15 cellular contexts compared by ENCODE assay signal in genomic region chr13:77310579-77311279, GRCh38. TPM values are rescaled to one million over a fixed set of nuclear protein-coding genes. Genes with fewer than 3 reads are reported as not detected.
DNase-seq lines count a peak whose midpoint lies in the region; ATAC-seq, FAIRE-seq and TF ChIP-seq lines count a peak whose summit lies in the region.
"Had no signal": no experiment of that assay in that cellular context is flagged by ENCODE, and none has a peak within 500 bp of the region (broad histone marks: within the 10 kb centered on the region; RNA-seq: fewer than 3 reads in every experiment).

No MANE protein-coding gene starts in this region.

- FAIRE-seq in GM18507 (lab: Jason Lieb, UNC): peak; percentile 12
- FAIRE-seq: frontal cortex had no signal

- peak overlapping the region; percentile 18 to 35 for H3K27ac Mint-ChIP-seq in effector memory CD8-positive, alpha-beta T cell
- H3K27ac Mint-ChIP-seq: activated naive CD4-positive, alpha-beta T cell treated with anti-CD3 and anti-CD28 coated beads, Interleukin-2, amount 10 ng/mL, durations not matched to agents 7 days and 5 days had no signal

- no CpG with 5 or more reads among the region's 3 CpGs for WGBS in neuronal stem cell (ENCODE audit: extremely low coverage in 2 of 2, insufficient read length in 2 of 2, insufficient replicate concordance in 1 of 2), 2 donors
- WGBS in upper lobe of left lung, 2 donors: 73 to 76% methylated on average over 3 of the region's 3 CpGs

- H2BK15ac ChIP-seq in neuronal stem cell (ENCODE audit: low read length): no peak overlapping the region

- H3K18ac ChIP-seq in neuronal stem cell (ENCODE audit: low read length): no peak overlapping the region

- H3K27ac ChIP-seq in gastrocnemius medialis (peak overlapping the region in 3 of 4 donors; percentile 5 to 21 (median 12)), neuronal stem cell (replicated peaks; ENCODE audit: low read length) (no peak overlapping the region), upper lobe of left lung (no peak overlapping the region)
- H3K27ac ChIP-seq: pancreas had no signal

- no peaks in the 10 kb centered on the region for H3K9me3 Mint-ChIP-seq in effector memory CD8-positive, alpha-beta T cell
- H3K9me3 Mint-ChIP-seq: activated naive CD4-positive, alpha-beta T cell treated with anti-CD3 and anti-CD28 coated beads, Interleukin-2, amount 10 ng/mL, durations not matched to agents 7 days and 5 days had no signal

- H3F3A ChIP-seq in Loucy (ENCODE audit: low read depth): no peaks in the 10 kb centered on the region

- H3K9me3 ChIP-seq in Loucy (ENCODE audit: insufficient read depth, low read depth, low read length): no peaks in the 10 kb centered on the region
- no peaks in the 10 kb centered on the region for H3K9me3 ChIP-seq in gastrocnemius medialis
- H3K9me3 ChIP-seq in neuronal stem cell (replicated peaks in 1 of 2; ENCODE audit: control insufficient read depth in 2 of 2, insufficient read depth in 1 of 2, low read depth in 1 of 2, low read length in 2 of 2): no peaks in the 10 kb centered on the region
- H3K9me3 ChIP-seq in upper lobe of left lung: no peaks in the 10 kb centered on the region
- H3K9me3 ChIP-seq: pancreas had no signal

- no peaks in the 10 kb centered on the region for H3K36me3 ChIP-seq in Loucy (ENCODE audit: insufficient read depth, low read length)
- no peaks in the 10 kb centered on the region for H3K36me3 ChIP-seq in gastrocnemius medialis
- no peaks in the 10 kb centered on the region for H3K36me3 ChIP-seq in neuronal stem cell (replicated peaks in 1 of 2; ENCODE audit: control insufficient read depth in 2 of 2, insufficient read depth in 2 of 2, low read length in 2 of 2)
- no peaks in the 10 kb centered on the region for H3K36me3 ChIP-seq in upper lobe of left lung
- H3K36me3 ChIP-seq: pancreas had no signal

- no peaks in the 10 kb centered on the region for H3K79me1 ChIP-seq in neuronal stem cell (ENCODE audit: low read depth, low read length)

- peaks cover 97% of the 10 kb centered on the region for H3K79me2 ChIP-seq in Loucy (ENCODE audit: insufficient read depth, low read length)

- no peak overlapping the region for H2AK5ac ChIP-seq in neuronal stem cell (ENCODE audit: low read depth, low read length)

- no peak overlapping the region for H3K9ac ChIP-seq in Loucy (ENCODE audit: low read depth, low read length, poor library complexity, severe bottlenecking)
- H3K9ac ChIP-seq in neuronal stem cell (ENCODE audit: low read depth, low read length, poor library complexity): no peak overlapping the region

- no peak overlapping the region for H4K91ac ChIP-seq in neuronal stem cell (ENCODE audit: low read depth, low read length, poor library complexity)

- peak overlapping the region in 1 of 2 donors; percentile 30 for H3K4me3 Mint-ChIP-seq in effector memory CD8-positive, alpha-beta T cell
- H3K4me3 Mint-ChIP-seq: activated naive CD4-positive, alpha-beta T cell treated with anti-CD3 and anti-CD28 coated beads, Interleukin-2, amount 10 ng/mL, durations not matched to agents 7 days and 5 days had no signal

- TF ChIP-seq POLR2A in gastrocnemius medialis (IDR thresholded peaks at IDR 0.05) (no peak), upper lobe of left lung (IDR thresholded peaks at IDR 0.05) (no peak)

- no peak for TF ChIP-seq EP300 in upper lobe of left lung (IDR thresholded peaks at IDR 0.05)

- H3K4me2 ChIP-seq in Loucy (ENCODE audit: low read depth, low read length, poor library complexity, severe bottlenecking) (peak overlapping the region; percentile 5), neuronal stem cell (ENCODE audit: insufficient read depth, low read length, poor library complexity, severe bottlenecking) (no peak overlapping the region)

- TF ChIP-seq CTCF in Loucy (conservative IDR thresholded peaks at IDR 0.05; ENCODE audit: low read length) (no peak), gastrocnemius medialis (IDR thresholded peaks at IDR 0.05 in 4 of 5, conservative IDR thresholded peaks at IDR 0.05 in 1 of 5) (no peak), upper lobe of left lung (IDR thresholded peaks at IDR 0.05) (no peak)

- in situ Hi-C loops in gastrocnemius medialis (cut with MboI; ENCODE audit: low sequenced_read_pairs in 4 of 4): loop anchor here in 1 of 4 donors (25.0 kb wide), 1 partner anchor 177 kb away; no protein-coding TSS in a partner anchor

- H2BK5ac ChIP-seq in neuronal stem cell (ENCODE audit: low read length): no peak overlapping the region

- H3K27me3 Mint-ChIP-seq in effector memory CD8-positive, alpha-beta T cell: no peaks in the 10 kb centered on the region
- H3K27me3 Mint-ChIP-seq: activated naive CD4-positive, alpha-beta T cell treated with anti-CD3 and anti-CD28 coated beads, Interleukin-2, amount 10 ng/mL, durations not matched to agents 7 days and 5 days had no signal

- ATAC-seq in effector memory CD8-positive, alpha-beta T cell (replicated peaks): no peak
- ATAC-seq in gastrocnemius medialis (no peak), upper lobe of left lung (ENCODE audit: low FRiP score in 2 of 2) (no peak)
- ATAC-seq: HCT116, left colon had no signal

- H3K9me2 ChIP-seq in Loucy (replicated peaks; ENCODE audit: low read depth, low read length): no peaks in the 10 kb centered on the region

- DNase-seq in GM18507 (ENCODE audit: extremely low spot score, insufficient read length, low read depth): no peak
- no peak for DNase-seq in effector memory CD8-positive, alpha-beta T cell
- DNase-seq in gastrocnemius medialis: no peak
- DNase-seq in central memory CD4-positive, alpha-beta T cell: no peak
- no peak for DNase-seq in neuronal stem cell (ENCODE audit: low spot score)
- DNase-seq in upper lobe of left lung: no peak
- DNase-seq: activated naive CD4-positive, alpha-beta T cell treated with anti-CD3 and anti-CD28 coated beads, Interleukin-2, amount 10 ng/mL, durations not matched to agents 7 days and 5 days; Calu3; cortex of kidney; left colon; pancreas; stimulated activated naive CD4-positive, alpha-beta T cell had no signal

- no peak overlapping the region for H2BK12ac ChIP-seq in neuronal stem cell (ENCODE audit: low read length)

- no peaks in the 10 kb centered on the region for H3K36me3 Mint-ChIP-seq in effector memory CD8-positive, alpha-beta T cell (ENCODE audit: insufficient read depth)

- peaks cover 70% of the 10 kb centered on the region for H4K20me1 ChIP-seq in Loucy (ENCODE audit: insufficient read depth, low read length, poor library complexity, severe bottlenecking)

- peaks cover 56 to 83% of the 10 kb centered on the region in 2 donors for H3K4me1 Mint-ChIP-seq in effector memory CD8-positive, alpha-beta T cell (ENCODE audit: low read depth in 2 of 2)

- no peak overlapping the region for H3K14ac ChIP-seq in neuronal stem cell (ENCODE audit: low read length)

- no peak overlapping the region for H4K8ac ChIP-seq in neuronal stem cell (ENCODE audit: low read depth, low read length)

- no peaks in the 10 kb centered on the region for H3K27me3 ChIP-seq in Loucy (ENCODE audit: insufficient read depth, low read length, poor library complexity, severe bottlenecking)
- no peaks in the 10 kb centered on the region for H3K27me3 ChIP-seq in gastrocnemius medialis
- no peaks in the 10 kb centered on the region for H3K27me3 ChIP-seq in neuronal stem cell (ENCODE audit: control insufficient read depth in 3 of 3, insufficient read depth in 3 of 3, low read depth in 1 of 3, low read length in 3 of 3)
- H3K27me3 ChIP-seq in upper lobe of left lung: no peaks in the 10 kb centered on the region
- H3K27me3 ChIP-seq: pancreas had no signal

- H3K4ac ChIP-seq in neuronal stem cell (ENCODE audit: low read length): no peak overlapping the region

- no peak overlapping the region for H2BK120ac ChIP-seq in neuronal stem cell (ENCODE audit: low read depth, low read length)

- peaks cover 40% of the 10 kb centered on the region for H3K4me1 ChIP-seq in Loucy (ENCODE audit: insufficient read depth, low read length, poor library complexity, severe bottlenecking)
- H3K4me1 ChIP-seq in gastrocnemius medialis: peaks cover 59% of the 10 kb centered on the region in 2 donors
- H3K4me1 ChIP-seq in neuronal stem cell (ENCODE audit: control insufficient read depth in 2 of 2, insufficient read depth in 1 of 2, low read depth in 1 of 2, low read length in 2 of 2): peaks cover 0 to 2% of the 10 kb centered on the region in 2 donors
- H3K4me1 ChIP-seq in upper lobe of left lung: peaks cover 31 to 52% (median 47%) of the 10 kb centered on the region in 4 donors

- H3K4me3 ChIP-seq in Loucy (ENCODE audit: low read length, poor library complexity, severe bottlenecking) (no peak overlapping the region), gastrocnemius medialis (peak overlapping the region in 1 of 4 donors; percentile 2), neuronal stem cell (ENCODE audit: low read length in 2 of 2) (no peak overlapping the region), upper lobe of left lung (no peak overlapping the region)
- H3K4me3 ChIP-seq: pancreas had no signal

- H2AFZ ChIP-seq in Loucy (ENCODE audit: low read length) (no peak overlapping the region), neuronal stem cell (ENCODE audit: low read length) (no peak overlapping the region)

- H3K23ac ChIP-seq in neuronal stem cell (ENCODE audit: low read depth, low read length, poor library complexity): no peak overlapping the region

- intact Hi-C loops in gastrocnemius medialis (cut with DNase I; ENCODE audit: low total_unique reads): no loop called here

RNA-seq across cellular contexts. Expression of gene MYCBP2, which starts 16.2 kb away (rescaled TPM):
- total RNA-seq in gastrocnemius medialis (10 to 100 TPM; 42.1 to 56.9 (median 45.1) TPM), upper lobe of left lung (100 to 1,000 TPM in 3 of 6 donors, 10 to 100 TPM in 3; 83.3 to 288 (median 127) TPM)
- polyA plus RNA-seq in neuronal stem cell (2013, experiment 1 of 2): 14.5 TPM
- polyA plus RNA-seq in neuronal stem cell (2013, experiment 2 of 2): 17.1 TPM

Comparison
In these comparisons a context has a peak if more than half of its experiments do, and no peak if none do; other contexts are left out.
1. H3K27ac ChIP-seq: peak in gastrocnemius medialis (3 of 4); none in neuronal stem cell (single experiment) and upper lobe of left lung (0 of 4).